1 cellular context compared by ENCODE assay signal in genomic region chr19:43934055-43934984, GRCh38.
TF ChIP-seq lines count a peak whose summit lies in the region.

No MANE protein-coding gene starts in this region.

TF ChIP-seq in H1, 55 proteins besides CTCF, POLR2A, EP300 and RAD21:
- TF ChIP-seq RXRA (IDR thresholded peaks at IDR 0.05; ENCODE audit: insufficient read depth, low read depth, low read length) = no peak
- TF ChIP-seq TBP (IDR thresholded peaks at IDR 0.05; ENCODE audit: low read depth, low read length) = no peak
- TF ChIP-seq RNF2 (IDR thresholded peaks at IDR 0.05; ENCODE audit: borderline replicate concordance, low read depth, low read length, missing control alignments, poor library complexity, severe bottlenecking) = no peak
- no peak for TF ChIP-seq RBBP5 (IDR thresholded peaks at IDR 0.05; ENCODE audit: borderline replicate concordance, low read depth, low read length)
- no peak for TF ChIP-seq POU5F1 (IDR thresholded peaks at IDR 0.05; ENCODE audit: low read depth, low read length)
- no peak for TF ChIP-seq HDAC6 (IDR thresholded peaks at IDR 0.05; ENCODE audit: low read depth, low read length)
- no peak for TF ChIP-seq HDAC2 (IDR thresholded peaks at IDR 0.05; ENCODE audit: borderline replicate concordance in 1 of 2, low read depth in 2 of 2, low read length in 2 of 2)
- TF ChIP-seq PHF8 (conservative IDR thresholded peaks at IDR 0.05; ENCODE audit: low read depth, low read length) = no peak
- no peak for TF ChIP-seq KDM4A (IDR thresholded peaks at IDR 0.05; ENCODE audit: low read depth, low read length, severe bottlenecking)
- TF ChIP-seq, protein P1, sequence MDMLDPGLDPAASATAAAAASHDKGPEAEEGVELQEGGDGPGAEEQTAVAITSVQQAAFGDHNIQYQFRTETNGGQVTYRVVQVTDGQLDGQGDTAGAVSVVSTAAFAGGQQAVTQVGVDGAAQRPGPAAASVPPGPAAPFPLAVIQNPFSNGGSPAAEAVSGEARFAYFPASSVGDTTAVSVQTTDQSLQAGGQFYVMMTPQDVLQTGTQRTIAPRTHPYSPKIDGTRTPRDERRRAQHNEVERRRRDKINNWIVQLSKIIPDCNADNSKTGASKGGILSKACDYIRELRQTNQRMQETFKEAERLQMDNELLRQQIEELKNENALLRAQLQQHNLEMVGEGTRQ (IDR thresholded peaks at IDR 0.05; ENCODE audit: low read length) = no peak
- TF ChIP-seq CEBPB (IDR thresholded peaks at IDR 0.05; ENCODE audit: low read depth, low read length) = no peak
- TF ChIP-seq TEAD4 (IDR thresholded peaks at IDR 0.05; ENCODE audit: low read depth, low read length) = no peak
- no peak for TF ChIP-seq SUZ12 (IDR thresholded peaks at IDR 0.05; ENCODE audit: low read length)
- no peak for TF ChIP-seq NANOG (IDR thresholded peaks at IDR 0.05; ENCODE audit: insufficient read depth, low read depth, low read length, poor library complexity, severe bottlenecking)
- TF ChIP-seq SP1 (IDR thresholded peaks at IDR 0.05; ENCODE audit: low read depth, low read length) = no peak
- no peak for TF ChIP-seq E2F6 (IDR thresholded peaks at IDR 0.05)
- no peak for TF ChIP-seq SP4 (IDR thresholded peaks at IDR 0.05; ENCODE audit: low read length)
- TF ChIP-seq, protein P2, sequence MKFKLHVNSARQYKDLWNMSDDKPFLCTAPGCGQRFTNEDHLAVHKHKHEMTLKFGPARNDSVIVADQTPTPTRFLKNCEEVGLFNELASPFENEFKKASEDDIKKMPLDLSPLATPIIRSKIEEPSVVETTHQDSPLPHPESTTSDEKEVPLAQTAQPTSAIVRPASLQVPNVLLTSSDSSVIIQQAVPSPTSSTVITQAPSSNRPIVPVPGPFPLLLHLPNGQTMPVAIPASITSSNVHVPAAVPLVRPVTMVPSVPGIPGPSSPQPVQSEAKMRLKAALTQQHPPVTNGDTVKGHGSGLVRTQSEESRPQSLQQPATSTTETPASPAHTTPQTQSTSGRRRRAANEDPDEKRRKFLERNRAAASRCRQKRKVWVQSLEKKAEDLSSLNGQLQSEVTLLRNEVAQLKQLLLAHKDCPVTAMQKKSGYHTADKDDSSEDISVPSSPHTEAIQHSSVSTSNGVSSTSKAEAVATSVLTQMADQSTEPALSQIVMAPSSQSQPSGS (IDR thresholded peaks at IDR 0.05; ENCODE audit: low read length) = no peak
- TF ChIP-seq POLR2AphosphoS5 (IDR thresholded peaks at IDR 0.05; ENCODE audit: low read depth, low read length) = no peak
